12 cellular contexts compared by ENCODE assay signal in the genomic region with DNA sequence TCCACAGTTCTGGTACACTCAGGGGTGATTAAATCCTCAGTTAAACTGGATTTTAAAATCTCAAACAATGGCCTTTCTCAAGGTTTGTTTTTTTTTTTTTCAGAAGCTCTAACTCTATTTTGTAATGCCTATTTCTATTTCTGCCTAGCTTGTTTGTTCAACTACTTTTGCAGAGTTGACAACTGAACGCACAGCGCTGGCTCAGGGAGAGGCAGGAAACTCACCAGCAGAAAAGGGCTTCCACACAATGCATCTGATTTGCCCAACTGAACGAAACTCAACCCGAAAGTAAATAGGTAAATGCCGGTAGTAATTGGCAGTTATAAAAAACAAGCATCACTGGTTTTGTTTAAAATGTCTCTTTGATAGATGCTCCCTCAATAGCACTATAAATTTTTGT. TPM values are rescaled to one million over a fixed set of nuclear protein-coding genes. Genes with fewer than 3 reads are reported as not detected.
DNase-seq lines count a peak whose midpoint lies in the region; ATAC-seq lines count a peak whose summit lies in the region.
"Had no signal": no experiment of that assay in that cellular context is flagged by ENCODE, and none has a peak within 500 bp of the region (broad histone marks: within the 10 kb centered on the region; RNA-seq: fewer than 3 reads in every experiment).

No MANE protein-coding gene starts in this region.

- peaks cover 37% of the 10 kb centered on the region for H3K27me3 Mint-ChIP-seq in activated T-cell treated with anti-CD3 and anti-CD28 coated beads, Interleukin-2, amount 50 U/mL, for 4 hours (ENCODE audit: low read depth)

- H3K4me1 Mint-ChIP-seq in activated T-cell treated with anti-CD3 and anti-CD28 coated beads, Interleukin-2, amount 50 U/mL, for 4 hours (ENCODE audit: low read depth), result no peaks in the 10 kb centered on the region
- H3K4me1 Mint-ChIP-seq: CD14-positive monocyte had no signal

- ATAC-seq in Right ventricle myocardium inferior, result no peak
- ATAC-seq in activated T-cell treated with anti-CD3 and anti-CD28 coated beads, Interleukin-2, amount 50 U/mL, for 4 hours, result no peak
- no peak for ATAC-seq in HG02571 (IDR thresholded peaks at IDR 0.05; ENCODE audit: unreplicated experiment)
- ATAC-seq: CD8-positive, alpha-beta T cell had no signal

- DNase-seq in NCI-H2081 (lab: John Stamatoyannopoulos, UW) (peak; percentile 16 to 61), NCI-H2081 treated with DMSO at 0.1 percent for 48 hours (lab: John Stamatoyannopoulos, UW) (no peak), NCI-H748 (lab: John Stamatoyannopoulos, UW; ENCODE audit: unreplicated experiment) (peak; percentile 37), RPMI8226 (peak; percentile 42), Right ventricle myocardium inferior (ENCODE audit: missing footprints) (no peak), NCI-H1436 treated with DMSO at 0.1 percent for 48 hours (lab: John Stamatoyannopoulos, UW) (no peak)
- DNase-seq in activated T-cell treated with anti-CD3 and anti-CD28 coated beads, Interleukin-2, amount 50 U/mL, for 4 hours, result no peak
- DNase-seq: Caco-2; CD8-positive, alpha-beta T cell; GM23248 had no signal

- peaks cover under 1% of the 10 kb centered on the region for H3K9me3 Mint-ChIP-seq in activated T-cell treated with anti-CD3 and anti-CD28 coated beads, Interleukin-2, amount 50 U/mL, for 4 hours
- H3K9me3 Mint-ChIP-seq: CD8-positive, alpha-beta T cell had no signal

- H3K4me3 Mint-ChIP-seq in activated T-cell treated with anti-CD3 and anti-CD28 coated beads, Interleukin-2, amount 50 U/mL, for 4 hours, result no peak overlapping the region
- H3K4me3 Mint-ChIP-seq: CD14-positive monocyte; CD8-positive, alpha-beta T cell had no signal

- intact Hi-C loops in Right ventricle myocardium inferior (cut with DNase I), result no loop called here

- H3K36me3 Mint-ChIP-seq in activated T-cell treated with anti-CD3 and anti-CD28 coated beads, Interleukin-2, amount 50 U/mL, for 4 hours (ENCODE audit: insufficient read depth), result no peaks in the 10 kb centered on the region
- H3K36me3 Mint-ChIP-seq: CD14-positive monocyte; CD8-positive, alpha-beta T cell had no signal

RNA-seq across cellular contexts. Expression of a gene that starts 52.7 kb away (rescaled TPM):
- total RNA-seq in Right ventricle myocardium inferior, result 18.5 TPM
- 10 to 100 TPM; 16.2 to 20.0 (median 17.6) TPM for total RNA-seq in activated T-cell treated with anti-CD3 and anti-CD28 coated beads, Interleukin-2, amount 50 U/mL, for 4 hours

Comparison
In these comparisons a context has a peak if more than half of its experiments do, and no peak if none do; other contexts are left out.
1. DNase-seq: peak in NCI-H2081 (2 of 2), NCI-H748 (single experiment) and RPMI8226 (single experiment); none in NCI-H2081 treated with DMSO at 0.1 percent for 48 hours (single experiment), Right ventricle myocardium inferior (single experiment), NCI-H1436 treated with DMSO at 0.1 percent for 48 hours (single experiment) and activated T-cell treated with anti-CD3 and anti-CD28 coated beads, Interleukin-2, amount 50 U/mL, for 4 hours (single experiment).